ENCODE assay signal across 13 cellular contexts in genomic region chr16:73065617-73066313, GRCh38. TPM values are rescaled to one million over a fixed set of nuclear protein-coding genes. Genes with fewer than 3 reads are reported as not detected.
DNase-seq lines count a peak whose midpoint lies in the region; ATAC-seq and TF ChIP-seq lines count a peak whose summit lies in the region.
"Had no signal": no experiment of that assay in that cellular context is flagged by ENCODE, and none has a peak within 500 bp of the region (broad histone marks: within the 10 kb centered on the region; RNA-seq: fewer than 3 reads in every experiment).

No MANE protein-coding gene starts in this region.

- H3K27ac ChIP-seq in coronary artery (peak overlapping the region; percentile 99), layer of hippocampus (ENCODE audit: low read depth, low read length) (peak overlapping the region; percentile 68), sigmoid colon (peak overlapping the region; percentile 78 to 98 (median 89))

- H3K4me3 ChIP-seq in H7 (ENCODE audit: insufficient read depth, low read depth, low read length) = peak overlapping the region; percentile 34
- peak overlapping the region; percentile 79 for H3K4me3 ChIP-seq in coronary artery
- peak overlapping the region; percentile 9 to 44 (median 34) for H3K4me3 ChIP-seq in sigmoid colon

- TF ChIP-seq CTCF in coronary artery (IDR thresholded peaks at IDR 0.05) (no peak), sigmoid colon (IDR thresholded peaks at IDR 0.05) (no peak)

- peak in 1 of 2 donors; percentile 19 for TF ChIP-seq POLR2A in sigmoid colon (IDR thresholded peaks at IDR 0.05)

- peak; percentile 75 for DNase-seq in H7
- DNase-seq in coronary artery (ENCODE audit: low spot score) = peak; percentile 85
- DNase-seq in sigmoid colon = peak; percentile 79
- no peak for DNase-seq in mesenteric fat pad (ENCODE audit: low spot score)
- DNase-seq: activated CD4-positive, alpha-beta memory T cell treated with anti-CD3 and anti-CD28 coated beads, Interleukin-2, amount 10 ng/mL, durations not matched to agents 7 days and 5 days; amygdala; CD4-positive, alpha-beta memory T cell; NCI-H2081 had no signal

- intact Hi-C loops in sigmoid colon (cut with DNase I) = no loop called here

- 2 to 8% methylated on average over 43 of the region's 43 CpGs for WGBS in sigmoid colon, 2 donors

- H3K27me3 ChIP-seq in H7 (ENCODE audit: control insufficient read depth, insufficient read depth, low read length) (peaks cover 88% of the 10 kb centered on the region), layer of hippocampus (ENCODE audit: control insufficient read depth, insufficient read depth, low read length) (peaks cover 33% of the 10 kb centered on the region), sigmoid colon (peaks cover 0 to 25% (median 8%) of the 10 kb centered on the region in 3 donors)

- TF ChIP-seq EP300 in sigmoid colon (IDR thresholded peaks at IDR 0.05) = no peak

- ATAC-seq in HG02870 (IDR thresholded peaks at IDR 0.05; ENCODE audit: unreplicated experiment) = no peak
- ATAC-seq in HG03457 (IDR thresholded peaks at IDR 0.05; ENCODE audit: unreplicated experiment) = no peak
- no peak for ATAC-seq in GM21717 (IDR thresholded peaks at IDR 0.05; ENCODE audit: unreplicated experiment)
- ATAC-seq: stimulated activated memory B cell treated with anti-CD40 and anti-IgM and Interleukin-4, amounts not matched to agents 10 μg/mL and 1 μg/mL and 100 μg/mL, for 72 hours had no signal

- H3K9me3 ChIP-seq in sigmoid colon = no peaks in the 10 kb centered on the region

- peaks cover 0 to 66% (median 54%) of the 10 kb centered on the region in 4 donors for H3K4me1 ChIP-seq in sigmoid colon

- H3K36me3 ChIP-seq in H7 (replicated peaks; ENCODE audit: control insufficient read depth, insufficient read depth, low read length) (no peaks in the 10 kb centered on the region), sigmoid colon (no peaks in the 10 kb centered on the region)

RNA-seq across cellular contexts. Expression of gene ZFHX3, which starts 17.8 kb away (rescaled TPM):
- total RNA-seq in H7 (2014; rRNA removed; shearing (Covaris generic)) = 1.2 and 1.3 TPM in 2 replicates
- total RNA-seq in sigmoid colon (10 to 100 TPM; 17.8 to 38.8 (median 19.1) TPM), mesenteric fat pad (28.8 TPM)
- 1 to 10 TPM in 2 of 3 donors, under 1 TPM in 1; 0.69 to 4.3 (median 1.2) TPM for polyA plus RNA-seq in sigmoid colon
